8 cellular contexts compared by ENCODE assay signal in genomic region chrX:119468930-119469635, GRCh38. TPM values are rescaled to one million over a fixed set of nuclear protein-coding genes. Genes with fewer than 3 reads are reported as not detected.
DNase-seq lines count a peak whose midpoint lies in the region; ATAC-seq and TF ChIP-seq lines count a peak whose summit lies in the region.

No MANE protein-coding gene starts in this region.

- H3K4me2 ChIP-seq in KMS-11 = peak overlapping the region; percentile 41

- no peaks in the 10 kb centered on the region for H3K9me3 Mint-ChIP-seq in neural crest cell

- peak overlapping the region; percentile 92 for H3K9ac ChIP-seq in KMS-11

- no peaks in the 10 kb centered on the region for H3K9me3 ChIP-seq in stomach

- no peaks in the 10 kb centered on the region for H3K27me3 Mint-ChIP-seq in neural crest cell (ENCODE audit: low read depth)

- H3K36me3 Mint-ChIP-seq in neural crest cell (ENCODE audit: low read depth) = peaks cover 11% of the 10 kb centered on the region

- peaks cover 5% of the 10 kb centered on the region for H3K4me1 Mint-ChIP-seq in neural crest cell

- H3K4me1 ChIP-seq in KMS-11 (ENCODE audit: low read depth, poor library complexity, severe bottlenecking) (peaks cover 4% of the 10 kb centered on the region), stomach (peaks cover 0 to 20% (median 9%) of the 10 kb centered on the region in 4 donors)

- H2AFZ ChIP-seq in KMS-11 (ENCODE audit: low read depth) = peak overlapping the region; percentile 41; the same call in 1 of the 2 replicates

- H3K36me3 ChIP-seq in KMS-11 (ENCODE audit: insufficient read depth) (no peaks in the 10 kb centered on the region), stomach (peaks cover 12 to 21% (median 20%) of the 10 kb centered on the region in 4 donors)

- peaks cover 8% of the 10 kb centered on the region; the same call in 1 of the 2 replicates for H3K79me2 ChIP-seq in KMS-11 (ENCODE audit: insufficient read depth, low read depth)

- TF ChIP-seq EP300 in stomach (IDR thresholded peaks at IDR 0.05) = no peak

- peak; percentile 76 for ATAC-seq in GM21717 (IDR thresholded peaks at IDR 0.05; ENCODE audit: unreplicated experiment)

- H3K4me3 Mint-ChIP-seq in neural crest cell = peak overlapping the region; percentile 94

- peak overlapping the region; percentile 35 for H3K27ac Mint-ChIP-seq in neural crest cell (ENCODE audit: unreplicated experiment)

- DNase-seq in DMS79 (lab: John Stamatoyannopoulos, UW) (peak; percentile 30), RKO (ENCODE audit: low spot score) (peak; percentile 84), fibroblast of the conjunctiva (ENCODE audit: low read depth) (peak; percentile 59), neural crest cell (ENCODE audit: low read depth, low spot score) (peak; percentile 88), stomach (peak; percentile 93)
- DNase-seq in activated T-helper 9 cell treated with anti-CD3 and anti-CD28 coated beads, Interleukin-2, amount 50 U/mL, for 16 hours (ENCODE audit: low read depth) = peak; percentile 80

- no peak for TF ChIP-seq POLR2A in stomach (IDR thresholded peaks at IDR 0.05)

- H3K4me3 ChIP-seq in KMS-11 (IDR thresholded peaks at IDR 0.05; ENCODE audit: insufficient read depth, low read depth, low read length) (no peak overlapping the region), stomach (peak overlapping the region; percentile 65 to 82 (median 68))

- 2 to 56% (median 8%) methylated on average over 10 to 60 of the region's 60 CpGs for WGBS in stomach, 5 donors

- intact Hi-C loops in stomach (cut with DNase I; ENCODE audit: low total_unique reads) = no loop called here

- peak; percentile 59; the same call in 1 of the 2 replicates for TF ChIP-seq CTCF in KMS-11 (conservative IDR thresholded peaks at IDR 0.05; ENCODE audit: low read depth, low read length)
- peak; percentile 69 for TF ChIP-seq CTCF in neural crest cell (conservative IDR thresholded peaks at IDR 0.05)
- TF ChIP-seq CTCF in stomach (IDR thresholded peaks at IDR 0.05) = peak in 5 of 7 experiments; percentile 37 to 74 (median 57)

- no peaks in the 10 kb centered on the region for H3K27me3 ChIP-seq in KMS-11 (ENCODE audit: insufficient read depth, low read depth)
- no peaks in the 10 kb centered on the region for H3K27me3 ChIP-seq in stomach

- H3K27ac ChIP-seq in KMS-11 (peak overlapping the region; percentile 89), stomach (peak overlapping the region; percentile 94 to 98 (median 97))

- peaks cover 3% of the 10 kb centered on the region; the same call in 1 of the 2 replicates for H4K20me1 ChIP-seq in KMS-11 (ENCODE audit: insufficient read depth)

RNA-seq across cellular contexts. Expression of gene SLC25A5, which starts 0.8 kb away (rescaled TPM):
- total RNA-seq in neural crest cell = 403 and 406 TPM in 2 replicates
- total RNA-seq in stomach = 100 to 1,000 TPM; 108 to 324 (median 153) TPM
- 100 to 1,000 TPM; 330 to 907 (median 549) TPM for polyA plus RNA-seq in stomach

Comparison
In these comparisons a context has a peak if more than half of its experiments do, and no peak if none do; other contexts are left out.
1. DNase-seq: peak in every context shown above with its lines; median percentile 93 in stomach; 88 in neural crest cell; 84 in RKO; 80 in activated T-helper 9 cell treated with anti-CD3 and anti-CD28 coated beads, Interleukin-2, amount 50 U/mL, for 16 hours; 59 in fibroblast of the conjunctiva; 30 in DMS79.